ENCODE assay signal across 9 cellular contexts in the genomic region with DNA sequence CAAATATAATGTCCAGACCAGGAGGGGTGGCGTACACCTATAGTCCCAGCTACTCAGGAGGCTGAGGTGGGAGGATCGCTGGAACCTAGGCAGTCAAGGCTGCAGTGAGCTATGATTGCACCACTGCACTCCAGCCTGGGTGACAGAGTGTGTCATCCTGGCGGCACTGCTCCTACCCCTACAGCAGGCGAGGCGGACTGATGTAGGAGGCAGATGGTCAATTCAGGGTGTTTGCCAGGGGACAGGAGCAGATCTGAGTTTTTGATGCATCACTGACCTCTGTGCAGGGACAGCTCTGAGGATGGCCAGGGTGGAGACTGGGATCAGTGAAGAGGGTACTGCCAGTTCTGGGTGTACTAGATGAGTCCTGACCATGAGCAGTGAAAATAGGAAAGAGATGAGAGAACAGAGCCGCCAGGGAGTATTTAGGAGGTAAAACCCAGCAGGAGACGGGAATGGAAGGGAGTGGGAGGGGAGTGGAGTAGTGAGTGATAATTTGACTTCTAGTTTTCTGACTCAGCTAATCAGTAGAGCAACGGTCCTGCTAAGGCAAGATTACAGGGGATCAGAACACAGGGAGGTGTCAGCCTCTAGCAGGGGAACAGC.
A peak's percentile ranks its signal among the peaks of the same experiment; 100 is the strongest.
DNase-seq lines count a peak whose midpoint lies in the region; ATAC-seq, FAIRE-seq and TF ChIP-seq lines count a peak whose summit lies in the region.
"Had no signal": no experiment of that assay in that cellular context is flagged by ENCODE, and none has a peak within 500 bp of the region (broad histone marks: within the 10 kb centered on the region; RNA-seq: fewer than 3 reads in every experiment).

No MANE protein-coding gene starts in this region.

- H3K4me1 ChIP-seq in K562 (replicated peaks in 1 of 2; ENCODE audit: control insufficient read depth in 2 of 2, insufficient read depth in 2 of 2, low read length in 2 of 2): peaks cover 22 to 39% of the 10 kb centered on the region in 2 experiments

- H3K9ac ChIP-seq in K562 (ENCODE audit: insufficient read depth in 1 of 2, low read depth in 2 of 2, low read length in 2 of 2): peak overlapping the region; percentile 32 to 83; a peak in 3 of 4 replicates

- BruUV-seq in K562 (replicated peaks; lab: Mats Ljungman, UMichigan): no TSS peak

- CTCF ChIA-PET in K562 (lab: Yijun Ruan, JAX; ENCODE audit: low intra/inter-chr PET ratio): no interaction called here

- in situ Hi-C loops in K562 (cut with MboI): no loop called here

- peak; percentile 83; the same call in 1 of the 2 replicates for TF ChIP-seq EP300 in K562 (IDR thresholded peaks at IDR 0.05; ENCODE audit: low read length)

- 0 out of 4 replicates have a peak, but pooled peaks of 1 of the 2 experiments have one; percentile 5 for TF ChIP-seq RAD21 in K562 (CRISPR knock-in tag; conservative IDR thresholded peaks at IDR 0.05 in 1 of 2, IDR thresholded peaks at IDR 0.05 in 1 of 2)

- TF ChIP-seq POLR2A in K562 (conservative IDR thresholded peaks at IDR 0.05): no peak

- ATAC-seq in GM19455 (IDR thresholded peaks at IDR 0.05; ENCODE audit: unreplicated experiment): peak; percentile 47
- ATAC-seq in HG03039 (IDR thresholded peaks at IDR 0.05; ENCODE audit: unreplicated experiment): peak; percentile 37
- peak; percentile 94 for ATAC-seq in K562
- ATAC-seq in GM19324 (IDR thresholded peaks at IDR 0.05; ENCODE audit: low FRiP score, unreplicated experiment): no peak

- H2AFZ ChIP-seq in K562 (ENCODE audit: low read depth, low read length): peak overlapping the region; percentile 88

- intact Hi-C loops in K562 (cut with micrococcal nuclease): no loop called here

- H3K79me2 ChIP-seq in K562 (ENCODE audit: control insufficient read depth, insufficient read depth, low read length): no peaks in the 10 kb centered on the region

- peak; percentile 96 for FAIRE-seq in K562 (lab: Jason Lieb, UNC)

- DNase-seq in Ammon's horn (ENCODE audit: low spot score): peak; percentile 25
- peak; percentile 70 to 91 (median 82) for DNase-seq in K562 (ENCODE audit: extremely low read depth in 1 of 4, low spot score in 3 of 4)
- DNase-seq in inferior parietal cortex (ENCODE audit: extremely low spot score): no peak
- DNase-seq in stimulated activated CD4-positive, alpha-beta T cell treated with anti-CD3 and anti-CD28 coated beads, Interleukin-2, amount 100 ng/mL, for 48 hours: no peak
- no peak for DNase-seq in NCI-H748 treated with DMSO at 0.1 percent for 48 hours (lab: John Stamatoyannopoulos, UW)
- DNase-seq: activated CD4-positive, alpha-beta T cell treated with anti-CD3 and anti-CD28 coated beads for 4 hours had no signal

- H3K4me3 ChIP-seq in K562: no peak overlapping the region

- TF ChIP-seq CTCF in K562 (IDR thresholded peaks at IDR 0.05 in 2 of 3, conservative IDR thresholded peaks at IDR 0.05 in 1 of 3; ENCODE audit: insufficient read depth in 2 of 3, low read depth in 1 of 3, low read length in 3 of 3): no peak

- H3K27ac ChIP-seq in K562 (ENCODE audit: extremely low read depth, low read depth, low read length): peak overlapping the region; percentile 76

- WGBS in K562 (ENCODE audit: insufficient coverage, low coverage, missing lambda C conversion rate): 10% methylated on average over 8 of the region's 8 CpGs

- POLR2A ChIA-PET in K562 (lab: Yijun Ruan, JAX): interaction anchor here (0.6 to 1.6 kb wide), 8 partner anchors 9 to 135 kb away, joined by 3 to 9 read pairs (median 4); no protein-coding TSS in a partner anchor

- H3K9me3 ChIP-seq in K562 (replicated peaks; ENCODE audit: control insufficient read depth, insufficient read depth, low read depth, low read length): no peaks in the 10 kb centered on the region

- peak overlapping the region; percentile 84 for H3K4me2 ChIP-seq in K562 (ENCODE audit: insufficient read depth, low read length)

- no peaks in the 10 kb centered on the region for H4K20me1 ChIP-seq in K562 (replicated peaks; ENCODE audit: control insufficient read depth, insufficient read depth, low read length)

- H3K9me1 ChIP-seq in K562 (ENCODE audit: control insufficient read depth, insufficient read depth, low read length): no peaks in the 10 kb centered on the region

- H3K36me3 ChIP-seq in K562 (ENCODE audit: control insufficient read depth, insufficient read depth, low read length): no peaks in the 10 kb centered on the region

- H3K27me3 ChIP-seq in K562 (ENCODE audit: control insufficient read depth in 2 of 2, insufficient read depth in 2 of 2, low read length in 2 of 2): no peaks in the 10 kb centered on the region

TF ChIP-seq in K562, 482 proteins besides CTCF, POLR2A, EP300 and RAD21 (continues in another document):
- TF ChIP-seq MBD2 (IDR thresholded peaks at IDR 0.05; ENCODE audit: borderline replicate concordance, low read depth): peak; percentile 44; the same call in 1 of the 2 replicates
- TF ChIP-seq WHSC1 (IDR thresholded peaks at IDR 0.05; ENCODE audit: low read length): no peak
- TF ChIP-seq KLF16 (IDR thresholded peaks at IDR 0.05): peak; percentile 78
- peak in 1 of 2 experiments; percentile 44; a peak in 1 of 4 replicates for TF ChIP-seq TBL1XR1 (IDR thresholded peaks at IDR 0.05; ENCODE audit: low read length in 2 of 2)
- TF ChIP-seq, protein P1, sequence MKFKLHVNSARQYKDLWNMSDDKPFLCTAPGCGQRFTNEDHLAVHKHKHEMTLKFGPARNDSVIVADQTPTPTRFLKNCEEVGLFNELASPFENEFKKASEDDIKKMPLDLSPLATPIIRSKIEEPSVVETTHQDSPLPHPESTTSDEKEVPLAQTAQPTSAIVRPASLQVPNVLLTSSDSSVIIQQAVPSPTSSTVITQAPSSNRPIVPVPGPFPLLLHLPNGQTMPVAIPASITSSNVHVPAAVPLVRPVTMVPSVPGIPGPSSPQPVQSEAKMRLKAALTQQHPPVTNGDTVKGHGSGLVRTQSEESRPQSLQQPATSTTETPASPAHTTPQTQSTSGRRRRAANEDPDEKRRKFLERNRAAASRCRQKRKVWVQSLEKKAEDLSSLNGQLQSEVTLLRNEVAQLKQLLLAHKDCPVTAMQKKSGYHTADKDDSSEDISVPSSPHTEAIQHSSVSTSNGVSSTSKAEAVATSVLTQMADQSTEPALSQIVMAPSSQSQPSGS (CRISPR knock-in tag; IDR thresholded peaks at IDR 0.05): no peak
- TF ChIP-seq, protein P2, sequence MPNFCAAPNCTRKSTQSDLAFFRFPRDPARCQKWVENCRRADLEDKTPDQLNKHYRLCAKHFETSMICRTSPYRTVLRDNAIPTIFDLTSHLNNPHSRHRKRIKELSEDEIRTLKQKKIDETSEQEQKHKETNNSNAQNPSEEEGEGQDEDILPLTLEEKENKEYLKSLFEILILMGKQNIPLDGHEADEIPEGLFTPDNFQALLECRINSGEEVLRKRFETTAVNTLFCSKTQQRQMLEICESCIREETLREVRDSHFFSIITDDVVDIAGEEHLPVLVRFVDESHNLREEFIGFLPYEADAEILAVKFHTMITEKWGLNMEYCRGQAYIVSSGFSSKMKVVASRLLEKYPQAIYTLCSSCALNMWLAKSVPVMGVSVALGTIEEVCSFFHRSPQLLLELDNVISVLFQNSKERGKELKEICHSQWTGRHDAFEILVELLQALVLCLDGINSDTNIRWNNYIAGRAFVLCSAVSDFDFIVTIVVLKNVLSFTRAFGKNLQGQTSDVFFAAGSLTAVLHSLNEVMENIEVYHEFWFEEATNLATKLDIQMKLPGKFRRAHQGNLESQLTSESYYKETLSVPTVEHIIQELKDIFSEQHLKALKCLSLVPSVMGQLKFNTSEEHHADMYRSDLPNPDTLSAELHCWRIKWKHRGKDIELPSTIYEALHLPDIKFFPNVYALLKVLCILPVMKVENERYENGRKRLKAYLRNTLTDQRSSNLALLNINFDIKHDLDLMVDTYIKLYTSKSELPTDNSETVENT (CRISPR knock-in tag; IDR thresholded peaks at IDR 0.05): no peak
- TF ChIP-seq, protein P3, sequence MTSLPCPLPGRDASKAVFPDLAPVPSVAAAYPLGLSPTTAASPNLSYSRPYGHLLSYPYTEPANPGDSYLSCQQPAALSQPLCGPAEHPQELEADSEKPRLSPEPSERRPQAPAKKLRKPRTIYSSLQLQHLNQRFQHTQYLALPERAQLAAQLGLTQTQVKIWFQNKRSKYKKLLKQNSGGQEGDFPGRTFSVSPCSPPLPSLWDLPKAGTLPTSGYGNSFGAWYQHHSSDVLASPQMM (CRISPR knock-in tag; IDR thresholded peaks at IDR 0.05): no peak
- no peak for TF ChIP-seq NFYB (IDR thresholded peaks at IDR 0.05; ENCODE audit: extremely low read depth, insufficient read length)
- peak; percentile 69 to 78; a peak in 3 of 4 replicates for TF ChIP-seq TRIM24 (IDR thresholded peaks at IDR 0.05)
- no peak; the same call in 1 of the 2 replicates for TF ChIP-seq HDAC8 (tag; IDR thresholded peaks at IDR 0.05)
- peak; percentile 64; the same call in 1 of the 2 replicates for TF ChIP-seq CTBP1 (IDR thresholded peaks at IDR 0.05; ENCODE audit: borderline replicate concordance)
- peak; percentile 86 for TF ChIP-seq POLR2AphosphoS5 (IDR thresholded peaks at IDR 0.05; ENCODE audit: control insufficient read depth, insufficient read depth, low read depth, low read length)
- peak; percentile 55; the same call in 1 of the 2 replicates for TF ChIP-seq HBP1 (CRISPR knock-in tag; IDR thresholded peaks at IDR 0.05)
- no peak for TF ChIP-seq DDX20 (tag; IDR thresholded peaks at IDR 0.05; ENCODE audit: low read depth)
- no peak for TF ChIP-seq SRF (CRISPR knock-in tag; IDR thresholded peaks at IDR 0.05)
- TF ChIP-seq ZNF212 (CRISPR knock-in tag; IDR thresholded peaks at IDR 0.05): no peak
- peak; percentile 66 for TF ChIP-seq CREM (IDR thresholded peaks at IDR 0.05; ENCODE audit: low read depth)
- TF ChIP-seq, protein P4, sequence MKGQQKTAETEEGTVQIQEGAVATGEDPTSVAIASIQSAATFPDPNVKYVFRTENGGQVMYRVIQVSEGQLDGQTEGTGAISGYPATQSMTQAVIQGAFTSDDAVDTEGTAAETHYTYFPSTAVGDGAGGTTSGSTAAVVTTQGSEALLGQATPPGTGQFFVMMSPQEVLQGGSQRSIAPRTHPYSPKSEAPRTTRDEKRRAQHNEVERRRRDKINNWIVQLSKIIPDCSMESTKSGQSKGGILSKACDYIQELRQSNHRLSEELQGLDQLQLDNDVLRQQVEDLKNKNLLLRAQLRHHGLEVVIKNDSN (CRISPR knock-in tag; IDR thresholded peaks at IDR 0.05): 0 out of 2 replicates have a peak, but pooled peaks have one; percentile 12

Comparison
In these comparisons a context has a peak if more than half of its experiments do, and no peak if none do; other contexts are left out.
1. DNase-seq: peak in Ammon's horn (single experiment) and K562 (4 of 4); none in inferior parietal cortex (single experiment), stimulated activated CD4-positive, alpha-beta T cell treated with anti-CD3 and anti-CD28 coated beads, Interleukin-2, amount 100 ng/mL, for 48 hours (0 of 2) and NCI-H748 treated with DMSO at 0.1 percent for 48 hours (single experiment).